38 cellular contexts compared by ENCODE assay signal in genomic region chr2:112773510-112773909, GRCh38. TPM values are rescaled to one million over a fixed set of nuclear protein-coding genes. Genes with fewer than 3 reads are reported as not detected.
"Had no signal": no experiment of that assay in that cellular context is flagged by ENCODE, and none has a peak within 500 bp of the region (broad histone marks: within the 10 kb centered on the region; RNA-seq: fewer than 3 reads in every experiment).

No MANE protein-coding gene starts in this region.

- H3K27ac Mint-ChIP-seq: activated CD4-positive, alpha-beta memory T cell treated with anti-CD3 and anti-CD28 coated beads for 36 hours; activated CD4-positive, alpha-beta T cell treated with anti-CD3 and anti-CD28 coated beads for 36 hours; activated CD4-positive, alpha-beta T cell treated with anti-CD3 and anti-CD28 coated beads, Interleukin-2, amount 10 ng/mL, durations not matched to agents 24 days and 14 days; activated CD8-positive, alpha-beta memory T cell treated with anti-CD3 and anti-CD28 coated beads, Interleukin-2, amount 10 ng/mL, durations not matched to agents 7 days and 5 days; activated CD8-positive, alpha-beta T cell treated with anti-CD3 and anti-CD28 coated beads, Interleukin-2, amount 10 ng/mL, durations not matched to agents 7 days and 5 days; activated naive CD4-positive, alpha-beta T cell treated with anti-CD3 and anti-CD28 coated beads for 36 hours; activated naive CD4-positive, alpha-beta T cell treated with anti-CD3 and anti-CD28 coated beads, Interleukin-2, amount 50 U/mL, for 24 hours; activated naive CD8-positive, alpha-beta T cell treated with anti-CD3 and anti-CD28 coated beads for 36 hours; activated naive CD8-positive, alpha-beta T cell treated with anti-CD3 and anti-CD28 coated beads, Interleukin-2, amount 50 U/mL, for 24 hours; activated T-helper 1 cell treated with anti-CD3 and anti-CD28 coated beads, Interleukin-12 subunit alpha, Interleukin-12 subunit beta, Interleukin-2, Interleukin-4 antibody, amounts not matched to agents 30 ng/mL and 10 ng/mL and 1 ng/mL, durations not matched to agents 14 hours and 24 hours and 36 hours; activated T-helper 2 cell treated with anti-CD3 and anti-CD28 coated beads, Interferon-gamma antibody, Interleukin-2, Interleukin-4, amounts not matched to agents 10 μg/mL and 5 μg/mL and 100 μg/mL, durations not matched to agents 14 hours and 24 hours and 36 hours had no signal

- H3K27me3 Mint-ChIP-seq: activated CD4-positive, alpha-beta memory T cell treated with anti-CD3 and anti-CD28 coated beads for 36 hours had no signal

- H3K4me3 ChIP-seq: adrenal gland, body of pancreas, cardiac muscle cell, colonic mucosa, esophagus muscularis mucosa, gastroesophageal sphincter, heart right ventricle had no signal

- H3K36me3 ChIP-seq: adrenal gland, cardiac muscle cell, colonic mucosa, esophagus muscularis mucosa, gastroesophageal sphincter, heart right ventricle had no signal

- DNase-seq: activated CD4-positive, alpha-beta memory T cell treated with anti-CD3 and anti-CD28 coated beads for 36 hours; activated CD4-positive, alpha-beta T cell treated with anti-CD3 and anti-CD28 coated beads for 36 hours; activated CD4-positive, alpha-beta T cell treated with anti-CD3 and anti-CD28 coated beads, Interleukin-2, amount 10 ng/mL, durations not matched to agents 24 days and 14 days; activated CD4-positive, CD25-positive, alpha-beta regulatory T cell; activated CD4-positive, CD25-positive, alpha-beta regulatory T cell treated with anti-CD3 and anti-CD28 coated beads, Interleukin-2, amount 50 U/mL, for 72 hours; activated CD8-positive, alpha-beta memory T cell treated with anti-CD3 and anti-CD28 coated beads, Interleukin-2, amount 10 ng/mL, durations not matched to agents 7 days and 5 days; activated CD8-positive, alpha-beta memory T cell treated with anti-CD3 and anti-CD28 coated beads, Interleukin-2, amount 50 U/mL, for 4 hours; activated CD8-positive, alpha-beta T cell treated with anti-CD3 and anti-CD28 coated beads, Interleukin-2, amount 10 ng/mL, durations not matched to agents 7 days and 5 days; activated effector memory CD4-positive, alpha-beta T cell treated with anti-CD3 and anti-CD28 coated beads, Interleukin-2, amount 50 U/mL, for 16 hours; activated naive CD4-positive, alpha-beta T cell treated with anti-CD3 and anti-CD28 coated beads for 36 hours; activated naive CD8-positive, alpha-beta T cell treated with anti-CD3 and anti-CD28 coated beads for 36 hours; activated naive CD8-positive, alpha-beta T cell treated with anti-CD3 and anti-CD28 coated beads, Interleukin-2, amount 50 U/mL, for 24 hours; activated T-cell treated with anti-CD3 and anti-CD28 coated beads, Interleukin-2, amount 50 U/mL, for 1 hour; activated T-cell treated with anti-CD3 and anti-CD28 coated beads, Interleukin-2, amount 50 U/mL, for 48 hours; adrenal gland; amygdala; aorta; body of pancreas; central memory CD4-positive, alpha-beta T cell; cerebellar nuclear complex; colonic mucosa; effector CD8-positive, alpha-beta T cell; erythroblast; foreskin melanocyte; heart right ventricle; T-helper 2 cell had no signal

- FAIRE-seq: endometrium, endothelial cell of umbilical vein had no signal

- ATAC-seq: activated CD4-positive, alpha-beta T cell treated with anti-CD3 and anti-CD28 coated beads for 36 hours; activated CD8-positive, alpha-beta memory T cell treated with anti-CD3 and anti-CD28 coated beads, Interleukin-2, amount 10 ng/mL, durations not matched to agents 7 days and 5 days; activated CD8-positive, alpha-beta T cell treated with anti-CD3 and anti-CD28 coated beads, Interleukin-2, amount 10 ng/mL, durations not matched to agents 7 days and 5 days; activated naive CD8-positive, alpha-beta T cell treated with anti-CD3 and anti-CD28 coated beads, Interleukin-2, amount 50 U/mL, for 24 hours; body of pancreas; gastroesophageal sphincter; heart right ventricle had no signal

- H3K4me1 ChIP-seq: adrenal gland, body of pancreas, colonic mucosa, gastroesophageal sphincter had no signal

- H3K27ac ChIP-seq: adrenal gland, body of pancreas, cardiac muscle cell, colonic mucosa, esophagus muscularis mucosa, gastroesophageal sphincter, heart right ventricle had no signal

- H3K9me3 Mint-ChIP-seq: activated CD4-positive, alpha-beta memory T cell treated with anti-CD3 and anti-CD28 coated beads for 36 hours; activated naive CD4-positive, alpha-beta T cell treated with anti-CD3 and anti-CD28 coated beads for 36 hours; activated naive CD4-positive, alpha-beta T cell treated with anti-CD3 and anti-CD28 coated beads, Interleukin-2, amount 50 U/mL, for 24 hours had no signal

- H3K27me3 ChIP-seq: adrenal gland, body of pancreas, cardiac muscle cell, colonic mucosa, esophagus muscularis mucosa, gastroesophageal sphincter, heart right ventricle had no signal

- H3K4me3 Mint-ChIP-seq: activated CD4-positive, alpha-beta memory T cell treated with anti-CD3 and anti-CD28 coated beads for 36 hours; activated CD4-positive, alpha-beta T cell treated with anti-CD3 and anti-CD28 coated beads for 36 hours; activated CD4-positive, alpha-beta T cell treated with anti-CD3 and anti-CD28 coated beads, Interleukin-2, amount 10 ng/mL, durations not matched to agents 24 days and 14 days; activated CD8-positive, alpha-beta memory T cell treated with anti-CD3 and anti-CD28 coated beads, Interleukin-2, amount 10 ng/mL, durations not matched to agents 7 days and 5 days; activated CD8-positive, alpha-beta T cell treated with anti-CD3 and anti-CD28 coated beads, Interleukin-2, amount 10 ng/mL, durations not matched to agents 7 days and 5 days; activated naive CD4-positive, alpha-beta T cell treated with anti-CD3 and anti-CD28 coated beads for 36 hours; activated naive CD4-positive, alpha-beta T cell treated with anti-CD3 and anti-CD28 coated beads, Interleukin-2, amount 50 U/mL, for 24 hours; activated naive CD8-positive, alpha-beta T cell treated with anti-CD3 and anti-CD28 coated beads for 36 hours; activated naive CD8-positive, alpha-beta T cell treated with anti-CD3 and anti-CD28 coated beads, Interleukin-2, amount 50 U/mL, for 24 hours; activated T-helper 1 cell treated with anti-CD3 and anti-CD28 coated beads, Interleukin-12 subunit alpha, Interleukin-12 subunit beta, Interleukin-2, Interleukin-4 antibody, amounts not matched to agents 30 ng/mL and 10 ng/mL and 1 ng/mL, durations not matched to agents 14 hours and 24 hours and 36 hours had no signal

RNA-seq across cellular contexts. Expression of gene IL1A, which starts 10.8 kb away (rescaled TPM):
- total RNA-seq: activated CD8-positive, alpha-beta T cell treated with anti-CD3 and anti-CD28 coated beads, Interleukin-2, amount 10 ng/mL, durations not matched to agents 7 days and 5 days; body of pancreas; cardiac muscle cell; dermis microvascular lymphatic vessel endothelial cell; gastroesophageal sphincter; heart right ventricle had no signal
- polyA plus RNA-seq: aorta, cardiac muscle cell had no signal

RNA-seq across cellular contexts. Expression of gene NT5DC4, which starts 52.7 kb away (rescaled TPM):
- total RNA-seq: activated CD4-positive, alpha-beta memory T cell treated with anti-CD3 and anti-CD28 coated beads for 36 hours; activated CD4-positive, alpha-beta T cell treated with anti-CD3 and anti-CD28 coated beads for 36 hours; activated CD4-positive, alpha-beta T cell treated with anti-CD3 and anti-CD28 coated beads, Interleukin-2, amount 10 ng/mL, durations not matched to agents 24 days and 14 days; activated CD8-positive, alpha-beta memory T cell treated with anti-CD3 and anti-CD28 coated beads for 36 hours; activated CD8-positive, alpha-beta memory T cell treated with anti-CD3 and anti-CD28 coated beads, Interleukin-2, amount 10 ng/mL, durations not matched to agents 7 days and 5 days; activated CD8-positive, alpha-beta T cell treated with anti-CD3 and anti-CD28 coated beads, Interleukin-2, amount 10 ng/mL, durations not matched to agents 7 days and 5 days; activated naive CD4-positive, alpha-beta T cell treated with anti-CD3 and anti-CD28 coated beads for 36 hours; activated naive CD8-positive, alpha-beta T cell treated with anti-CD3 and anti-CD28 coated beads for 36 hours; activated T-helper 1 cell treated with anti-CD3 and anti-CD28 coated beads, Interleukin-12 subunit alpha, Interleukin-12 subunit beta, Interleukin-2, Interleukin-4 antibody, amounts not matched to agents 30 ng/mL and 10 ng/mL and 1 ng/mL, durations not matched to agents 14 hours and 24 hours and 36 hours; activated T-helper 2 cell treated with anti-CD3 and anti-CD28 coated beads, Interferon-gamma antibody, Interleukin-2, Interleukin-4, amounts not matched to agents 10 μg/mL and 5 μg/mL and 100 μg/mL, durations not matched to agents 14 hours and 24 hours and 36 hours; body of pancreas; cardiac muscle cell; colonic mucosa; dermis microvascular lymphatic vessel endothelial cell; endothelial cell of umbilical vein; esophagus muscularis mucosa; glomerular endothelial cell; T-helper 1 cell treated with Interleukin-12 subunit alpha and Interleukin-12 subunit beta and Interleukin-4 antibody, amounts not matched to agents 30 ng/mL and 1 ng/mL, for 36 hours had no signal
- polyA plus RNA-seq: aorta, cardiac muscle cell, endothelial cell of umbilical vein, heart right ventricle had no signal
